ENCODE assay signal across 1 cellular context in genomic region chr11:92735039-92735438, GRCh38.
TF ChIP-seq lines count a peak whose summit lies in the region.

No MANE protein-coding gene starts in this region.

TF ChIP-seq in H1, 55 proteins besides CTCF, POLR2A, EP300 and RAD21 (continued from another document):
- no peak for TF ChIP-seq CHD1 (IDR thresholded peaks at IDR 0.05; ENCODE audit: low read depth, low read length)
- no peak for TF ChIP-seq HDAC6 (IDR thresholded peaks at IDR 0.05; ENCODE audit: low read depth, low read length)
- no peak for TF ChIP-seq ATF2 (IDR thresholded peaks at IDR 0.05; ENCODE audit: low read length)
- TF ChIP-seq ATF3 (IDR thresholded peaks at IDR 0.05; ENCODE audit: insufficient read depth, low read depth, low read length), result no peak
- no peak for TF ChIP-seq GTF2F1 (IDR thresholded peaks at IDR 0.05; ENCODE audit: borderline replicate concordance, low read depth, low read length)
